Comparison of ENCODE assay signal across 30 cellular contexts in the genomic region with DNA sequence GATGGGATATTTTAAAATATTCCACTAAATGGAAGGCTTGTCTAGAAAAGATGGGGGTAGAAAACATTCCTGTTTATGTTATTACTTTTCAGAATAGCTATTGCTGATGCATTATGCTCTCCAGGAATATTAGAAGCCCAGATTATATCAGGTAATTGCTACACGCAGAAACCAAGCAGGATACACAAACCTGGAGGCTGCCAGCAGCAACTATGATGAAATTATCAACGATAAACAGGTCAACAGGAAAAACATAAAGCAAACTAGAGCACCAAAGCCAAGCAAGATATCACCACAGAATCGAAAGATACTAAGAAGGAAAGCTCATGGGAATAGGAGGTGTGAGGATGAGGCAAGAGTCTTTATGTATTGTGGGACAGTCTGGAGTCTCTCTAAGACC.
"Had no signal": no experiment of that assay in that cellular context is flagged by ENCODE, and none has a peak within 500 bp of the region (broad histone marks: within the 10 kb centered on the region; RNA-seq: fewer than 3 reads in every experiment).

No MANE protein-coding gene starts in this region.

- H3K9ac ChIP-seq: parathyroid adenoma had no signal

- H3K9me3 Mint-ChIP-seq: endodermal cell, nephron progenitor cell, type B pancreatic cell had no signal

- H3K4me3 Mint-ChIP-seq: dendritic cell treated with granulocyte-macrophage colony-stimulating factor and Interleukin-4, amounts not matched to agents 40 ng/mL and 50 ng/mL, for 4 days; endodermal cell; naive thymus-derived CD8-positive, alpha-beta T cell; nephron progenitor cell; type B pancreatic cell had no signal

- H3K4me1 Mint-ChIP-seq: endodermal cell; naive thymus-derived CD8-positive, alpha-beta T cell; nephron progenitor cell had no signal

- FAIRE-seq: islet of Langerhans, small intestine had no signal

- H3K27ac Mint-ChIP-seq: dendritic cell treated with granulocyte-macrophage colony-stimulating factor and Interleukin-4, amounts not matched to agents 40 ng/mL and 50 ng/mL, for 4 days; endodermal cell; naive thymus-derived CD8-positive, alpha-beta T cell; nephron progenitor cell; progenitor cell of endocrine pancreas; type B pancreatic cell had no signal

- DNase-seq: colonic mucosa; effector CD8-positive, alpha-beta T cell; endodermal cell; foreskin fibroblast; gastrocnemius medialis; heart right ventricle; hippocampal formation; kidney glomerular epithelial cell; left colon; left ventricle myocardium superior; lower lobe of right lung; naive thymus-derived CD8-positive, alpha-beta T cell; nephron progenitor cell; right lobe of liver; small intestine; stimulated activated CD4-positive, alpha-beta T cell treated with anti-CD3 and anti-CD28 coated beads, Interleukin-15, amount 100 ng/mL, for 24 hours; stimulated activated CD4-positive, alpha-beta T cell treated with anti-CD3 and anti-CD28 coated beads, Interleukin-2, amount 100 ng/mL, for 48 hours; stimulated activated CD8-positive, alpha-beta memory T cell treated with anti-CD3 and anti-CD28 coated beads, Interleukin-4, amount 100 ng/mL, for 48 hours; stimulated activated naive CD8-positive, alpha-beta T cell treated with anti-CD3 and anti-CD28 coated beads, Interleukin-15, Interleukin-2, amounts not matched to agents 100 U/mL and 50 U/mL, for 24 hours; substantia nigra; testis; tibial artery had no signal

- H3K9me3 ChIP-seq: colonic mucosa, gastrocnemius medialis, heart right ventricle, lower lobe of right lung, neutrophil, right lobe of liver, testis, tibial artery had no signal

- H3K36me3 ChIP-seq: colonic mucosa, gastrocnemius medialis, heart right ventricle, lower lobe of right lung, neutrophil, right lobe of liver, tibial artery had no signal

- H3K79me2 ChIP-seq: parathyroid adenoma had no signal

- H3K27ac ChIP-seq: colonic mucosa, epithelial cell of prostate, gastrocnemius medialis, heart right ventricle, lower lobe of right lung, neutrophil, parathyroid adenoma, right lobe of liver, testis, tibial artery had no signal

- H3K4me1 ChIP-seq: colonic mucosa, gastrocnemius medialis, heart right ventricle, lower lobe of right lung, parathyroid adenoma, right lobe of liver, testis, tibial artery had no signal

- H2AFZ ChIP-seq: parathyroid adenoma had no signal

- H3K4me3 ChIP-seq: colonic mucosa, gastrocnemius medialis, heart right ventricle, lower lobe of right lung, right lobe of liver, testis, tibial artery had no signal

- H3K27me3 ChIP-seq: colonic mucosa, gastrocnemius medialis, neutrophil, right lobe of liver, testis, tibial artery had no signal

- ATAC-seq: esophagus mucosa; gastrocnemius medialis; heart right ventricle; left colon; left ventricle myocardium superior; lower lobe of right lung; naive thymus-derived CD8-positive, alpha-beta T cell; right lobe of liver; stimulated activated naive CD8-positive, alpha-beta T cell treated with anti-CD3 and anti-CD28 coated beads, Interleukin-15, Interleukin-2, amounts not matched to agents 100 U/mL and 50 U/mL, for 24 hours had no signal

- H3K36me3 Mint-ChIP-seq: naive thymus-derived CD8-positive, alpha-beta T cell; type B pancreatic cell had no signal
